ENCODE assay signal across 8 cellular contexts in the genomic region with DNA sequence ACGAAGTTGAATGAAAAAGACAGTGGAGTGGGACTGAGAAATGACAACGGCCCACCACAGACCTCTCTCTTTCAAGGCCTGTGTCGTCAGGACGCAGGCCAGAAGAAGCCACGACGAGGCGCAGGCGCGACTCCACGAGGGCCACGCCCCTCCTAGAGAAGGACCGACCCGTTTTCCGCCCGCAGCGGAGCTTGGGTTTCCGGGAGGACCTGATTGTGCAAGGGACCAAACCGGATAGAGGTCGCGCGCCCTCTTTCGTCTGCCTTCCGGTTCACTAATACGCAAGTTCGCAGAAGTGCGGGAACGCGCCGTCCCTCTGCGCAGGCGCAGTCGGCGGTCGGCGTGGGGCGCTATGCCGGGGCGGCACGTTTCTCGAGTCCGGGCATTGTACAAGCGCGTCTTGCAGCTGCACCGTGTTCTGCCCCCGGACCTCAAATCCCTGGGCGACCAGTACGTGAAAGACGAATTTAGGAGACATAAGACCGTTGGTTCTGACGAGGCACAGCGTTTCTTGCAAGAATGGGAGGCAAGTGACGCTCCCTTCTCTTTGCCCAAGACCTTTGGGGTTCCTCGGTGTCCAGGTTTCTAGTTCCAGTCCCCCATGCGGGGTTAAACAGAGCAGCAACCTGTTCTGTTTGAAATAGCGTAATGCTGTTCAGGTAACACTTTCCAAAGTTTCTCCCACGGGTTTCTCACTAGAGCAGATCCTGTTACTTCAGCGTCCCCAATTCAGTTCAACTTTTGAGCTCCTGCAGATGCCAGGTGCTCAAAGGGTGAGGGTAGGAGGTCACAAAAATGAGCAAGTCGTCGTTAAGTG. TPM values are rescaled to one million over a fixed set of nuclear protein-coding genes. Genes with fewer than 3 reads are reported as not detected.
A peak's percentile ranks its signal among the peaks of the same experiment; 100 is the strongest.
DNase-seq lines count a peak whose midpoint lies in the region; TF ChIP-seq lines count a peak whose summit lies in the region.

A gene (plus strand): TSS at position 327 of the 817 bp plus-strand sequence. CDS start 26 bp downstream, at position 353.

- no peaks in the 10 kb centered on the region for H3K9me3 ChIP-seq in SK-N-MC (ENCODE audit: low read depth, low read length)

- H3K27ac ChIP-seq in SK-N-MC (peak within 1 kb of the TSS; percentile 88), temporal lobe (ENCODE audit: low read depth, low read length) (peak within 1 kb of the TSS; percentile 48)

- H3K9me3 Mint-ChIP-seq in HFFc6: no peaks in the 10 kb centered on the region
- H3K9me3 Mint-ChIP-seq in activated naive CD4-positive, alpha-beta T cell treated with anti-CD3 and anti-CD28 coated beads, Interleukin-2, amount 10 ng/mL, durations not matched to agents 7 days and 5 days: peaks cover 4% of the 10 kb centered on the region

- H3K36me3 Mint-ChIP-seq in HFFc6 (ENCODE audit: low read depth): 0 out of 2 replicates have a peak, but pooled peaks cover 4% of the 10 kb centered on the region
- H3K36me3 Mint-ChIP-seq in activated naive CD4-positive, alpha-beta T cell treated with anti-CD3 and anti-CD28 coated beads, Interleukin-2, amount 10 ng/mL, durations not matched to agents 7 days and 5 days: peaks cover 20% of the 10 kb centered on the region

- H3K27me3 Mint-ChIP-seq in HFFc6 (ENCODE audit: insufficient read depth): no peaks in the 10 kb centered on the region; the same call in 1 of the 2 replicates
- H3K27me3 Mint-ChIP-seq in activated naive CD4-positive, alpha-beta T cell treated with anti-CD3 and anti-CD28 coated beads, Interleukin-2, amount 10 ng/mL, durations not matched to agents 7 days and 5 days: no peaks in the 10 kb centered on the region

- DNase-seq in HFFc6: peak; percentile 98
- DNase-seq in NB4 (ENCODE audit: low read depth): peak; percentile 100
- peak; percentile 90 for DNase-seq in SK-N-MC (ENCODE audit: low read depth, low spot score)
- DNase-seq in activated naive CD4-positive, alpha-beta T cell treated with anti-CD3 and anti-CD28 coated beads, Interleukin-2, amount 10 ng/mL, durations not matched to agents 7 days and 5 days: peak; percentile 99
- DNase-seq in germinal center (ENCODE audit: low spot score): peak; percentile 94
- peak; percentile 74 to 98 (median 93) for DNase-seq in nucleus accumbens (lab: John Stamatoyannopoulos, UW)

- peak within 1 kb of the TSS; percentile 98 for H3K27ac Mint-ChIP-seq in HFFc6
- H3K27ac Mint-ChIP-seq in activated naive CD4-positive, alpha-beta T cell treated with anti-CD3 and anti-CD28 coated beads, Interleukin-2, amount 10 ng/mL, durations not matched to agents 7 days and 5 days: peak within 1 kb of the TSS; percentile 94

- CTCF ChIA-PET in activated naive CD4-positive, alpha-beta T cell treated with anti-CD3 and anti-CD28 coated beads, Interleukin-2, amount 10 ng/mL, durations not matched to agents 7 days and 5 days (lab: Charles Lee): interaction anchor here (1.1 to 1.2 kb wide), 2 partner anchors 15 to 30 kb away, joined by 3 to 5 read pairs; no protein-coding TSS in a partner anchor

- peaks cover 41% of the 10 kb centered on the region for H3K4me1 Mint-ChIP-seq in HFFc6 (ENCODE audit: low read depth)
- H3K4me1 Mint-ChIP-seq in activated naive CD4-positive, alpha-beta T cell treated with anti-CD3 and anti-CD28 coated beads, Interleukin-2, amount 10 ng/mL, durations not matched to agents 7 days and 5 days: peaks cover 38% of the 10 kb centered on the region

- peak within 1 kb of the TSS; percentile 99 for H3K4me3 Mint-ChIP-seq in HFFc6
- peak within 1 kb of the TSS; percentile 87 for H3K4me3 Mint-ChIP-seq in activated naive CD4-positive, alpha-beta T cell treated with anti-CD3 and anti-CD28 coated beads, Interleukin-2, amount 10 ng/mL, durations not matched to agents 7 days and 5 days

- peak within 1 kb of the TSS; percentile 94 for H3K9ac ChIP-seq in SK-N-MC (ENCODE audit: insufficient read length)

- H3K36me3 ChIP-seq in SK-N-MC (ENCODE audit: insufficient read depth, low read length): no peaks in the 10 kb centered on the region

- peak; percentile 67 for TF ChIP-seq CTCF in HFFc6 (IDR thresholded peaks at IDR 0.05)
- no peak for TF ChIP-seq CTCF in NB4 (IDR thresholded peaks at IDR 0.05; ENCODE audit: low read depth, low read length)

- peak; percentile 99 for TF ChIP-seq POLR2A in NB4 (IDR thresholded peaks at IDR 0.05; ENCODE audit: extremely low read depth, insufficient read length)

- H3K4me3 ChIP-seq in GM08714 (ENCODE audit: low read length) (peak within 1 kb of the TSS; percentile 97), NB4 (ENCODE audit: low read depth, low read length) (peak within 1 kb of the TSS; percentile 97), SK-N-MC (peak within 1 kb of the TSS; percentile 94)

RNA-seq across cellular contexts. Expression of the gene that starts here (rescaled TPM):
- total RNA-seq in HFFc6 (2021; fragmentation: NEBNext Ultra II Directional; extraction: Animal tissue kit (Norgen Biotek cat#: 25700)): 10 to 100 TPM; 10.9 to 17.9 (median 14.8) TPM
- total RNA-seq in temporal lobe: 6.1 TPM

Comparison
In these comparisons a context has a peak if more than half of its experiments do, and no peak if none do; other contexts are left out.
1. Peak in every context shown above with its lines: DNase-seq, H3K4me3 ChIP-seq and H3K27ac ChIP-seq.